Comparison of ENCODE assay signal across 25 cellular contexts in the genomic region with DNA sequence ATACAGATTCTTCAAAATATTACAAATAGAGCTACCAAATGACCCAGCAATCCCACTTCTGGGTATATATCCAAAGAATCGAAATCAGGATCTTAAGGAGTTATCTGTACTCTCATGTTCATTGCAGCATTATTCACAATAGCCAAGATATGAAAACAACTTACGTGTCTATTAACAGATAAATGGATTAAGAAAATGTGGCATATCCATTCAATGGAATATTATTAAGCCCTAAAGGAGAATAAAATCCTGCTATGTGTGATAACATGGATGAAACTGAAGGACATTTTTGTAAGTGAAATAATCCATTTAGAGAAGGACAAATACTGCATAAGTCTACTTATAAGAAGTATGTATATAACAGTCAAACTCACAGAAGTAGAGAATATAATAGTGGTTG.
"Had no signal": no experiment of that assay in that cellular context is flagged by ENCODE, and none has a peak within 500 bp of the region (broad histone marks: within the 10 kb centered on the region; RNA-seq: fewer than 3 reads in every experiment).

No MANE protein-coding gene starts in this region.

- H3K4me2 ChIP-seq: hepatocyte had no signal

- H3K36me3 ChIP-seq: colonic mucosa, esophagus muscularis mucosa, esophagus squamous epithelium, gastrocnemius medialis, gastroesophageal sphincter, heart left ventricle, heart right ventricle had no signal

- H3K27me3 ChIP-seq: colonic mucosa, dorsolateral prefrontal cortex, esophagus muscularis mucosa, esophagus squamous epithelium, foreskin keratinocyte, gastrocnemius medialis, gastroesophageal sphincter, heart left ventricle, heart right ventricle, hepatocyte had no signal

- ATAC-seq: effector memory CD8-positive, alpha-beta T cell; esophagus mucosa; foreskin keratinocyte; gastrocnemius medialis; gastroesophageal sphincter; heart left ventricle; heart right ventricle had no signal

- H3K79me2 ChIP-seq: hepatocyte had no signal

- H3K9me3 ChIP-seq: colonic mucosa, esophagus squamous epithelium, gastrocnemius medialis had no signal

- H3K4me3 ChIP-seq: colonic mucosa, coronary artery, dorsolateral prefrontal cortex, esophagus muscularis mucosa, esophagus squamous epithelium, gastrocnemius medialis, gastroesophageal sphincter, heart left ventricle, heart right ventricle, hepatocyte had no signal

- DNase-seq: colonic mucosa; cortex of kidney; dermis blood vessel endothelial cell; dorsolateral prefrontal cortex; effector CD4-positive, alpha-beta T cell; effector CD8-positive, alpha-beta T cell; effector memory CD4-positive, alpha-beta T cell; effector memory CD8-positive, alpha-beta T cell; erythroblast; esophagus squamous epithelium; foreskin fibroblast; foreskin keratinocyte; foreskin melanocyte; gastrocnemius medialis; glutamatergic neuron; head of caudate nucleus; heart left ventricle; heart right ventricle had no signal

- H3K27me3 Mint-ChIP-seq: dendritic cell treated with granulocyte-macrophage colony-stimulating factor and Interleukin-4, amounts not matched to agents 40 ng/mL and 50 ng/mL, for 4 days; effector memory CD8-positive, alpha-beta T cell had no signal

- H2AFZ ChIP-seq: hepatocyte had no signal

- H3K4me1 ChIP-seq: colonic mucosa, esophagus muscularis mucosa, esophagus squamous epithelium, foreskin keratinocyte, gastrocnemius medialis, gastroesophageal sphincter, heart left ventricle, heart right ventricle had no signal

- H3K4me3 Mint-ChIP-seq: dendritic cell treated with granulocyte-macrophage colony-stimulating factor and Interleukin-4, amounts not matched to agents 40 ng/mL and 50 ng/mL, for 4 days; effector memory CD8-positive, alpha-beta T cell had no signal

- H3K27ac Mint-ChIP-seq: dendritic cell treated with granulocyte-macrophage colony-stimulating factor and Interleukin-4, amounts not matched to agents 40 ng/mL and 50 ng/mL, for 4 days; effector memory CD8-positive, alpha-beta T cell had no signal

- H3K27ac ChIP-seq: colonic mucosa, coronary artery, dorsolateral prefrontal cortex, epithelial cell of prostate, esophagus muscularis mucosa, esophagus squamous epithelium, foreskin keratinocyte, gastrocnemius medialis, gastroesophageal sphincter, heart left ventricle, heart right ventricle, hepatocyte had no signal
